Comparison of ENCODE assay signal across 1 cellular context in the genomic region with DNA sequence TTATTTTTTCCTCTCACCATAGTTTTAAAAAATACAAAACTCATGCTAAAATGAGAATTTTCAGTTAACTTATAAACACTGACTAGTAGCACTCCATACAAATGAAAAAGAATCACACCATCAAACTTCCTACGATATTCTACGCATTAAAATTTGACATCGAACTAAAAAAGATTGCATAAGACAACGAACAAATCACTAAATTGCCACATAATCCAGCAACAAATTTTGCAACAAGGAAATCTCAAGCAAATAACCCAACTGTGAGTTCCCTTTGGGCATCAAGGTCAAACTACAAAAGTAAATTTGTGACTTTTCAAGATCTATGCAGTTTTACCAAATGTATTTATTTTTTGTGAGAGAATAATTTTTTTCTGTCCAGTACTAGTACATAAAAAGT.
TF ChIP-seq lines count a peak whose summit lies in the region.

No MANE protein-coding gene starts in this region.

TF ChIP-seq in GM23338, 12 proteins besides CTCF, POLR2A, EP300 and RAD21:
- TF ChIP-seq, protein P1, sequence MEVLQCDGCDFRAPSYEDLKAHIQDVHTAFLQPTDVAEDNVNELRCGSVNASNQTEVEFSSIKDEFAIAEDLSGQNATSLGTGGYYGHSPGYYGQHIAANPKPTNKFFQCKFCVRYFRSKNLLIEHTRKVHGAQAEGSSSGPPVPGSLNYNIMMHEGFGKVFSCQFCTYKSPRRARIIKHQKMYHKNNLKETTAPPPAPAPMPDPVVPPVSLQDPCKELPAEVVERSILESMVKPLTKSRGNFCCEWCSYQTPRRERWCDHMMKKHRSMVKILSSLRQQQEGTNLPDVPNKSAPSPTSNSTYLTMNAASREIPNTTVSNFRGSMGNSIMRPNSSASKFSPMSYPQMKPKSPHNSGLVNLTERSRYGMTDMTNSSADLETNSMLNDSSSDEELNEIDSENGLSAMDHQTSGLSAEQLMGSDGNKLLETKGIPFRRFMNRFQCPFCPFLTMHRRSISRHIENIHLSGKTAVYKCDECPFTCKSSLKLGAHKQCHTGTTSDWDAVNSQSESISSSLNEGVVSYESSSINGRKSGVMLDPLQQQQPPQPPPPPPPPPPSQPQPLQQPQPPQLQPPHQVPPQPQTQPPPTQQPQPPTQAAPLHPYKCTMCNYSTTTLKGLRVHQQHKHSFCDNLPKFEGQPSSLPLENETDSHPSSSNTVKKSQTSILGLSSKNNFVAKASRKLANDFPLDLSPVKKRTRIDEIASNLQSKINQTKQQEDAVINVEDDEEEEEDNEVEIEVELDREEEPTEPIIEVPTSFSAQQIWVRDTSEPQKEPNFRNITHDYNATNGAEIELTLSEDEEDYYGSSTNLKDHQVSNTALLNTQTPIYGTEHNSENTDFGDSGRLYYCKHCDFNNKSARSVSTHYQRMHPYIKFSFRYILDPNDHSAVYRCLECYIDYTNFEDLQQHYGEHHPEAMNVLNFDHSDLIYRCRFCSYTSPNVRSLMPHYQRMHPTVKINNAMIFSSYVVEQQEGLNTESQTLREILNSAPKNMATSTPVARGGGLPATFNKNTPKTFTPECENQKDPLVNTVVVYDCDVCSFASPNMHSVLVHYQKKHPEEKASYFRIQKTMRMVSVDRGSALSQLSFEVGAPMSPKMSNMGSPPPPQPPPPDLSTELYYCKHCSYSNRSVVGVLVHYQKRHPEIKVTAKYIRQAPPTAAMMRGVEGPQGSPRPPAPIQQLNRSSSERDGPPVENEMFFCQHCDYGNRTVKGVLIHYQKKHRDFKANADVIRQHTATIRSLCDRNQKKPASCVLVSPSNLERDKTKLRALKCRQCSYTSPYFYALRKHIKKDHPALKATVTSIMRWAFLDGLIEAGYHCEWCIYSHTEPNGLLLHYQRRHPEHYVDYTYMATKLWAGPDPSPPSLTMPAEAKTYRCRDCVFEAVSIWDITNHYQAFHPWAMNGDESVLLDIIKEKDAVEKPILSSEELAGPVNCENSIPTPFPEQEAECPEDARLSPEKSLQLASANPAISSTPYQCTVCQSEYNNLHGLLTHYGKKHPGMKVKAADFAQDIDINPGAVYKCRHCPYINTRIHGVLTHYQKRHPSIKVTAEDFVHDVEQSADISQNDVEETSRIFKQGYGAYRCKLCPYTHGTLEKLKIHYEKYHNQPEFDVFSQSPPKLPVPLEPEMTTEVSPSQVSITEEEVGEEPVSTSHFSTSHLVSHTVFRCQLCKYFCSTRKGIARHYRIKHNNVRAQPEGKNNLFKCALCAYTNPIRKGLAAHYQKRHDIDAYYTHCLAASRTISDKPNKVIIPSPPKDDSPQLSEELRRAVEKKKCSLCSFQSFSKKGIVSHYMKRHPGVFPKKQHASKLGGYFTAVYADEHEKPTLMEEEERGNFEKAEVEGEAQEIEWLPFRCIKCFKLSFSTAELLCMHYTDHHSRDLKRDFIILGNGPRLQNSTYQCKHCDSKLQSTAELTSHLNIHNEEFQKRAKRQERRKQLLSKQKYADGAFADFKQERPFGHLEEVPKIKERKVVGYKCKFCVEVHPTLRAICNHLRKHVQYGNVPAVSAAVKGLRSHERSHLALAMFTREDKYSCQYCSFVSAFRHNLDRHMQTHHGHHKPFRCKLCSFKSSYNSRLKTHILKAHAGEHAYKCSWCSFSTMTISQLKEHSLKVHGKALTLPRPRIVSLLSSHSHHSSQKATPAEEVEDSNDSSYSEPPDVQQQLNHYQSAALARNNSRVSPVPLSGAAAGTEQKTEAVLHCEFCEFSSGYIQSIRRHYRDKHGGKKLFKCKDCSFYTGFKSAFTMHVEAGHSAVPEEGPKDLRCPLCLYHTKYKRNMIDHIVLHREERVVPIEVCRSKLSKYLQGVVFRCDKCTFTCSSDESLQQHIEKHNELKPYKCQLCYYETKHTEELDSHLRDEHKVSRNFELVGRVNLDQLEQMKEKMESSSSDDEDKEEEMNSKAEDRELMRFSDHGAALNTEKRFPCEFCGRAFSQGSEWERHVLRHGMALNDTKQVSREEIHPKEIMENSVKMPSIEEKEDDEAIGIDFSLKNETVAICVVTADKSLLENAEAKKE (CRISPR knock-in tag; IDR thresholded peaks at IDR 0.05): no peak
- no peak for TF ChIP-seq JUNB (IDR thresholded peaks at IDR 0.05; ENCODE audit: unreplicated experiment)
- TF ChIP-seq, protein P2, sequence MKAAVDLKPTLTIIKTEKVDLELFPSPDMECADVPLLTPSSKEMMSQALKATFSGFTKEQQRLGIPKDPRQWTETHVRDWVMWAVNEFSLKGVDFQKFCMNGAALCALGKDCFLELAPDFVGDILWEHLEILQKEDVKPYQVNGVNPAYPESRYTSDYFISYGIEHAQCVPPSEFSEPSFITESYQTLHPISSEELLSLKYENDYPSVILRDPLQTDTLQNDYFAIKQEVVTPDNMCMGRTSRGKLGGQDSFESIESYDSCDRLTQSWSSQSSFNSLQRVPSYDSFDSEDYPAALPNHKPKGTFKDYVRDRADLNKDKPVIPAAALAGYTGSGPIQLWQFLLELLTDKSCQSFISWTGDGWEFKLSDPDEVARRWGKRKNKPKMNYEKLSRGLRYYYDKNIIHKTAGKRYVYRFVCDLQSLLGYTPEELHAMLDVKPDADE (IDR thresholded peaks at IDR 0.05): no peak
- TF ChIP-seq STAT1 (IDR thresholded peaks at IDR 0.05; ENCODE audit: unreplicated experiment): no peak
- no peak for TF ChIP-seq EZH2 (IDR thresholded peaks at IDR 0.05; ENCODE audit: low read depth, unreplicated experiment)
